23 cellular contexts compared by ENCODE assay signal in the genomic region with DNA sequence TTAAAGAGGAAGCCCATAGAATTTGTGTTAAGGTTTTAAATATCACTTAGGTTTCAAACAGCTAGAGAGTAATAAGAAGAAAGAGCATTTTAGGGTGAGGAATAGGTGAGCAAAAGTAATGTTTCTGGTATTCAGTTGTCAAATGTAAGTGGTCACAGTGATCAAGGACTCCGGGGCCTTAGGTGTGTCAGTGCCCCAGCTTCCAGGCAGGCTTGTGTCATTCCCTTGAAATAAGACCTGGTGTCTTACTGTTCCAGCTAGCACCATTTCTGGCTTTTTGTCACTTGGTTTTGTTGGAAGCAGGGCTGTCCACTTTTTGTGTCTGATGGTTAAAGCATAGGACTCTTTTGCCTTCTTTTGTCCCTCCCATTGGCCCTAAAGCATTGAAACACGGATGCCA.
DNase-seq lines count a peak whose midpoint lies in the region; ATAC-seq and TF ChIP-seq lines count a peak whose summit lies in the region.
"Had no signal": no experiment of that assay in that cellular context is flagged by ENCODE, and none has a peak within 500 bp of the region (broad histone marks: within the 10 kb centered on the region; RNA-seq: fewer than 3 reads in every experiment).

No MANE protein-coding gene starts in this region.

- H3K18ac ChIP-seq in mesenchymal stem cell (ENCODE audit: low read depth in 1 of 2, low read length in 2 of 2): peak overlapping the region in 1 of 2 experiments; percentile 66

- H3K4me1 ChIP-seq in SK-N-SH (ENCODE audit: control insufficient read depth in 1 of 2, insufficient read depth in 2 of 2, low read depth in 1 of 2, low read length in 1 of 2) (peaks cover 7 to 15% of the 10 kb centered on the region in 2 experiments; a peak in 3 of 4 replicates), mesenchymal stem cell (ENCODE audit: control insufficient read depth, insufficient read depth, low read depth, low read length) (peaks cover 2% of the 10 kb centered on the region)

- POLR2A ChIA-PET in SK-N-SH (lab: Yijun Ruan, JAX): no interaction called here

- H2BK120ac ChIP-seq in mesenchymal stem cell (ENCODE audit: low read depth, low read length): no peak overlapping the region

- DNase-seq in SK-N-SH (no peak), cerebellar cortex (ENCODE audit: low spot score) (peak; percentile 46), mesenchymal stem cell (no peak), immature natural killer cell (no peak)
- DNase-seq: activated CD4-positive, alpha-beta T cell treated with anti-CD3 and anti-CD28 coated beads for 36 hours; activated CD8-positive, alpha-beta memory T cell treated with anti-CD3 and anti-CD28 coated beads for 24 hours; activated naive CD4-positive, alpha-beta T cell treated with Interleukin-2 at 50 U/mL for 16 hours; activated T-cell treated with anti-CD3 and anti-CD28 coated beads, Interleukin-2, amount 50 U/mL, for 24 hours; amniotic stem cell; BE2C; DMS79 treated with DMSO at 0.1 percent for 48 hours; hippocampal formation; lower lobe of right lung; NCI-H1694; retina; SHP77 treated with DMSO at 0.1 percent for 48 hours; stimulated activated CD8-positive, alpha-beta memory T cell treated with anti-CD3 and anti-CD28 coated beads, Interleukin-4, amount 100 ng/mL, for 48 hours; T-helper 1 cell; upper lobe of left lung had no signal

- no peaks in the 10 kb centered on the region for H3K36me3 Mint-ChIP-seq in immature natural killer cell

- no peak overlapping the region for H2AFZ ChIP-seq in SK-N-SH (ENCODE audit: low read depth)
- H2AFZ ChIP-seq in mesenchymal stem cell (ENCODE audit: low read depth, low read length): no peak overlapping the region

- H3K4me3 ChIP-seq in SK-N-SH (ENCODE audit: low read depth in 2 of 2, low read length in 1 of 2): no peak overlapping the region
- H3K4me3 ChIP-seq in mesenchymal stem cell (ENCODE audit: insufficient read depth in 1 of 2, low read depth in 1 of 2, low read length in 2 of 2): peak overlapping the region in 1 of 2 experiments; percentile 68
- H3K4me3 ChIP-seq: lower lobe of right lung, upper lobe of left lung had no signal

- no peak; the same call in 2 of the 3 replicates for ATAC-seq in SK-N-SH treated with all-trans-retinoic acid at 6 μM for 48 hours
- ATAC-seq in HG02885 (IDR thresholded peaks at IDR 0.05; ENCODE audit: poor library complexity, unreplicated experiment): no peak
- no peak for ATAC-seq in HG03571 (IDR thresholded peaks at IDR 0.05; ENCODE audit: unreplicated experiment)
- ATAC-seq: activated CD4-positive, alpha-beta T cell treated with anti-CD3 and anti-CD28 coated beads for 36 hours; lower lobe of right lung had no signal

- H3K9ac ChIP-seq in SK-N-SH (no peak overlapping the region), mesenchymal stem cell (ENCODE audit: low read length) (peak overlapping the region; percentile 68)

- H3K27ac ChIP-seq in SK-N-SH (ENCODE audit: low read depth in 2 of 2, low read length in 1 of 2): peak overlapping the region; percentile 17 to 97; a peak in 3 of 4 replicates
- no peak overlapping the region for H3K27ac ChIP-seq in mesenchymal stem cell (ENCODE audit: low read length, poor library complexity, severe bottlenecking)
- peak overlapping the region; percentile 6 for H3K27ac ChIP-seq in temporal lobe (ENCODE audit: low read depth, low read length)

- H3K4me2 ChIP-seq in SK-N-SH: no peak overlapping the region
- H3K4me2 ChIP-seq in mesenchymal stem cell (ENCODE audit: low read length, poor library complexity, severe bottlenecking): no peak overlapping the region

- H2AK5ac ChIP-seq in mesenchymal stem cell (ENCODE audit: low read length, severe bottlenecking): no peak overlapping the region

- 96% methylated on average over 2 of the region's 2 CpGs for WGBS in SK-N-SH (ENCODE audit: low lambda C conversion rate)
- 88% methylated on average over 1 of the region's 2 CpGs for WGBS in mesenchymal stem cell

- no peak overlapping the region for H3K14ac ChIP-seq in mesenchymal stem cell (ENCODE audit: low read length in 2 of 2)

- no peak overlapping the region for H2BK15ac ChIP-seq in mesenchymal stem cell (ENCODE audit: low read depth, poor library complexity, severe bottlenecking)

- H2BK12ac ChIP-seq in mesenchymal stem cell (ENCODE audit: low read length in 2 of 2): peak overlapping the region in 1 of 2 experiments; percentile 54

- no peaks in the 10 kb centered on the region for H3K9me2 ChIP-seq in SK-N-SH

- H4K8ac ChIP-seq in mesenchymal stem cell (ENCODE audit: low read length): no peak overlapping the region

- TF ChIP-seq EP300 in SK-N-SH (IDR thresholded peaks at IDR 0.05; ENCODE audit: borderline replicate concordance in 1 of 2, low read depth in 1 of 2, low read length in 1 of 2): no peak

- H3K9me3 ChIP-seq in SK-N-SH (no peaks in the 10 kb centered on the region), mesenchymal stem cell (ENCODE audit: control insufficient read depth, low read length) (no peaks in the 10 kb centered on the region)
- H3K9me3 ChIP-seq: BE2C, lower lobe of right lung, upper lobe of left lung had no signal

- H4K91ac ChIP-seq in mesenchymal stem cell (ENCODE audit: low read length): no peak overlapping the region

- TF ChIP-seq CTCF in SK-N-SH (IDR thresholded peaks at IDR 0.05): no peak

- CTCF ChIA-PET in SK-N-SH (lab: Yijun Ruan, JAX): interaction anchor here (1.9 kb wide), 1 partner anchor 11 kb away, joined by 4 read pairs; no protein-coding TSS in a partner anchor

- peaks cover 3% of the 10 kb centered on the region for H3K79me1 ChIP-seq in mesenchymal stem cell (replicated peaks; ENCODE audit: low read length, poor library complexity, severe bottlenecking)

- peak overlapping the region in 1 of 2 experiments; percentile 17 for H3K4ac ChIP-seq in mesenchymal stem cell (ENCODE audit: low read depth in 1 of 2, low read length in 2 of 2)

- H3K27ac Mint-ChIP-seq in immature natural killer cell: no peak overlapping the region
- H3K27ac Mint-ChIP-seq: activated CD4-positive, alpha-beta T cell treated with anti-CD3 and anti-CD28 coated beads for 36 hours; activated T-cell treated with anti-CD3 and anti-CD28 coated beads, Interleukin-2, amount 50 U/mL, for 24 hours had no signal

- peaks cover 2 to 13% of the 10 kb centered on the region in 2 experiments for H3K36me3 ChIP-seq in SK-N-SH (replicated peaks in 1 of 2; ENCODE audit: control insufficient read depth in 1 of 2, insufficient read depth in 2 of 2, low read length in 1 of 2)
- H3K36me3 ChIP-seq in mesenchymal stem cell (ENCODE audit: control insufficient read depth in 1 of 2, insufficient read depth in 2 of 2, low read depth in 1 of 2, low read length in 2 of 2): peaks cover 0 to 2% of the 10 kb centered on the region in 2 experiments
- H3K36me3 ChIP-seq: BE2C, lower lobe of right lung, upper lobe of left lung had no signal

- peaks cover 99% of the 10 kb centered on the region for H3K79me2 ChIP-seq in SK-N-SH (ENCODE audit: insufficient read depth)

- peaks cover 33 to 40% of the 10 kb centered on the region in 2 donors for H3K4me1 Mint-ChIP-seq in immature natural killer cell

- peak overlapping the region in 1 of 2 experiments; percentile 94 for H3K23ac ChIP-seq in mesenchymal stem cell (ENCODE audit: low read length in 2 of 2)

- peaks cover 0 to 1% (median 0%) of the 10 kb centered on the region in 3 donors for H3K27me3 Mint-ChIP-seq in immature natural killer cell (ENCODE audit: low read depth in 3 of 3)
- H3K27me3 Mint-ChIP-seq: activated CD4-positive, alpha-beta T cell treated with anti-CD3 and anti-CD28 coated beads for 36 hours; activated T-cell treated with anti-CD3 and anti-CD28 coated beads, Interleukin-2, amount 50 U/mL, for 24 hours had no signal

- no peak overlapping the region for H2BK5ac ChIP-seq in mesenchymal stem cell (ENCODE audit: low read depth, low read length, poor library complexity, severe bottlenecking)

- no peak for TF ChIP-seq RAD21 in SK-N-SH (IDR thresholded peaks at IDR 0.05; ENCODE audit: low read length)

- peaks cover 8% of the 10 kb centered on the region for H3F3A ChIP-seq in SK-N-SH (replicated peaks; ENCODE audit: insufficient read depth)

- no peaks in the 10 kb centered on the region for H3K9me3 Mint-ChIP-seq in immature natural killer cell
- H3K9me3 Mint-ChIP-seq: activated T-cell treated with anti-CD3 and anti-CD28 coated beads, Interleukin-2, amount 50 U/mL, for 24 hours had no signal

- H3K4me3 Mint-ChIP-seq in immature natural killer cell: no peak overlapping the region
- H3K4me3 Mint-ChIP-seq: activated CD4-positive, alpha-beta T cell treated with anti-CD3 and anti-CD28 coated beads for 36 hours; activated T-cell treated with anti-CD3 and anti-CD28 coated beads, Interleukin-2, amount 50 U/mL, for 24 hours had no signal

- H3K27me3 ChIP-seq in SK-N-SH (ENCODE audit: insufficient read depth) (no peaks in the 10 kb centered on the region), mesenchymal stem cell (ENCODE audit: control insufficient read depth in 1 of 2, insufficient read depth in 1 of 2, low read length in 2 of 2) (no peaks in the 10 kb centered on the region)
- H3K27me3 ChIP-seq: BE2C, upper lobe of left lung had no signal

- H4K20me1 ChIP-seq in SK-N-SH (ENCODE audit: insufficient read depth): peaks cover 97% of the 10 kb centered on the region

TF ChIP-seq in SK-N-SH, 30 proteins besides CTCF, POLR2A, EP300 and RAD21 (continues in another document):
- no peak for TF ChIP-seq RCOR1 (IDR thresholded peaks at IDR 0.05; ENCODE audit: low read length)
- TF ChIP-seq, protein P1, sequence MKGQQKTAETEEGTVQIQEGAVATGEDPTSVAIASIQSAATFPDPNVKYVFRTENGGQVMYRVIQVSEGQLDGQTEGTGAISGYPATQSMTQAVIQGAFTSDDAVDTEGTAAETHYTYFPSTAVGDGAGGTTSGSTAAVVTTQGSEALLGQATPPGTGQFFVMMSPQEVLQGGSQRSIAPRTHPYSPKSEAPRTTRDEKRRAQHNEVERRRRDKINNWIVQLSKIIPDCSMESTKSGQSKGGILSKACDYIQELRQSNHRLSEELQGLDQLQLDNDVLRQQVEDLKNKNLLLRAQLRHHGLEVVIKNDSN (IDR thresholded peaks at IDR 0.05; ENCODE audit: borderline replicate concordance, low read depth): no peak

TF ChIP-seq in SK-N-SH treated with all-trans-retinoic acid at 6 μM for 48 hours, 23 proteins besides CTCF, POLR2A, EP300 and RAD21:
- no peak for TF ChIP-seq TOX (CRISPR knock-in tag; IDR thresholded peaks at IDR 0.05; ENCODE audit: borderline replicate concordance)
- no peak for TF ChIP-seq ZFP3 (CRISPR knock-in tag; IDR thresholded peaks at IDR 0.05)
- TF ChIP-seq ARNTL (CRISPR knock-in tag; IDR thresholded peaks at IDR 0.05; ENCODE audit: borderline replicate concordance, low read depth): no peak
- TF ChIP-seq ZNF70 (CRISPR knock-in tag; IDR thresholded peaks at IDR 0.05): no peak
- no peak for TF ChIP-seq BACH2 (CRISPR knock-in tag; IDR thresholded peaks at IDR 0.05; ENCODE audit: borderline replicate concordance)
- TF ChIP-seq ZNF565 (CRISPR knock-in tag; conservative IDR thresholded peaks at IDR 0.05; ENCODE audit: low read depth): no peak
- TF ChIP-seq OSR1 (CRISPR knock-in tag; IDR thresholded peaks at IDR 0.05): no peak
- no peak for TF ChIP-seq ZNF8 (CRISPR knock-in tag; IDR thresholded peaks at IDR 0.05)
- TF ChIP-seq ZFP30 (CRISPR knock-in tag; IDR thresholded peaks at IDR 0.05): no peak
